In genomic region chr9:132711846-132712245, GRCh38 we compare ENCODE assay signal across 27 cellular contexts.
"Had no signal": no experiment of that assay in that cellular context is flagged by ENCODE, and none has a peak within 500 bp of the region (broad histone marks: within the 10 kb centered on the region; RNA-seq: fewer than 3 reads in every experiment).

No MANE protein-coding gene starts in this region.

- H3K36me3 ChIP-seq: stomach, suprapubic skin, thoracic aorta, thyroid gland, tibial artery, tibial nerve, transverse colon, upper lobe of left lung, upper lobe of right lung, uterus, vagina had no signal

- H3K4me3 Mint-ChIP-seq: stimulated activated effector memory CD8-positive, alpha-beta T cell treated with anti-CD3 and anti-CD28 coated beads, Interleukin-12 subunit alpha, Interleukin-12 subunit beta, amount 100 ng/mL, for 72 hours; stimulated activated memory B cell treated with anti-CD40 and anti-IgM and Interleukin-4, amounts not matched to agents 10 μg/mL and 1 μg/mL and 100 μg/mL, for 72 hours; stimulated activated naive B cell treated with anti-CD40 and anti-IgM and Interleukin-4, amounts not matched to agents 10 μg/mL and 1 μg/mL and 100 μg/mL, for 72 hours; stimulated activated naive CD8-positive, alpha-beta T cell treated with anti-CD3 and anti-CD28 coated beads, Interleukin-15, amount 100 ng/mL, for 72 hours; stimulated activated naive CD8-positive, alpha-beta T cell treated with anti-CD3 and anti-CD28 coated beads, Interleukin-15, Interleukin-2, amounts not matched to agents 100 ng/mL and 50 ng/mL, for 24 hours had no signal

- H3K4me1 ChIP-seq: stomach, suprapubic skin, testis, thyroid gland, tibial artery, tibial nerve, transverse colon, upper lobe of left lung, upper lobe of right lung, uterus, vagina had no signal

- H3K4me1 Mint-ChIP-seq: stimulated activated effector memory CD8-positive, alpha-beta T cell treated with anti-CD3 and anti-CD28 coated beads, Interleukin-12 subunit alpha, Interleukin-12 subunit beta, amount 100 ng/mL, for 72 hours; stimulated activated memory B cell treated with anti-CD40 and anti-IgM and Interleukin-4, amounts not matched to agents 10 μg/mL and 1 μg/mL and 100 μg/mL, for 72 hours; stimulated activated naive B cell treated with anti-CD40 and anti-IgM and Interleukin-4, amounts not matched to agents 10 μg/mL and 1 μg/mL and 100 μg/mL, for 72 hours; stimulated activated naive CD8-positive, alpha-beta T cell treated with anti-CD3 and anti-CD28 coated beads, Interleukin-15, amount 100 ng/mL, for 72 hours had no signal

- H3K27ac Mint-ChIP-seq: stimulated activated effector memory CD8-positive, alpha-beta T cell treated with anti-CD3 and anti-CD28 coated beads, Interleukin-12 subunit alpha, Interleukin-12 subunit beta, amount 100 ng/mL, for 72 hours; stimulated activated memory B cell treated with anti-CD40 and anti-IgM and Interleukin-4, amounts not matched to agents 10 μg/mL and 1 μg/mL and 100 μg/mL, for 72 hours; stimulated activated naive B cell treated with anti-CD40 and anti-IgM and Interleukin-4, amounts not matched to agents 10 μg/mL and 1 μg/mL and 100 μg/mL, for 72 hours; stimulated activated naive CD8-positive, alpha-beta T cell treated with anti-CD3 and anti-CD28 coated beads, Interleukin-15, amount 100 ng/mL, for 72 hours; stimulated activated naive CD8-positive, alpha-beta T cell treated with anti-CD3 and anti-CD28 coated beads, Interleukin-15, Interleukin-2, amounts not matched to agents 100 ng/mL and 50 ng/mL, for 24 hours had no signal

- ATAC-seq: stimulated activated effector memory CD8-positive, alpha-beta T cell treated with anti-CD3 and anti-CD28 coated beads, Interleukin-12 subunit alpha, Interleukin-12 subunit beta, amount 100 ng/mL, for 72 hours; stimulated activated memory B cell treated with anti-CD40 and anti-IgM and Interleukin-4, amounts not matched to agents 10 μg/mL and 1 μg/mL and 100 μg/mL, for 72 hours; stimulated activated naive B cell treated with anti-CD40 and anti-IgM and Interleukin-4, amounts not matched to agents 10 μg/mL and 1 μg/mL and 100 μg/mL, for 72 hours; stimulated activated naive CD8-positive, alpha-beta T cell treated with anti-CD3 and anti-CD28 coated beads, Interleukin-15, amount 100 ng/mL, for 72 hours; stimulated activated naive CD8-positive, alpha-beta T cell treated with anti-CD3 and anti-CD28 coated beads, Interleukin-15, Interleukin-2, amounts not matched to agents 100 U/mL and 50 U/mL, for 24 hours; upper lobe of right lung had no signal

- H3K27me3 ChIP-seq: testis, thyroid gland, upper lobe of left lung, upper lobe of right lung, uterus, vagina had no signal

- H3K36me3 Mint-ChIP-seq: stimulated activated effector memory CD8-positive, alpha-beta T cell treated with anti-CD3 and anti-CD28 coated beads, Interleukin-12 subunit alpha, Interleukin-12 subunit beta, amount 100 ng/mL, for 72 hours; stimulated activated memory B cell treated with anti-CD40 and anti-IgM and Interleukin-4, amounts not matched to agents 10 μg/mL and 1 μg/mL and 100 μg/mL, for 72 hours; stimulated activated naive B cell treated with anti-CD40 and anti-IgM and Interleukin-4, amounts not matched to agents 10 μg/mL and 1 μg/mL and 100 μg/mL, for 72 hours had no signal

- H3K9me3 ChIP-seq: stomach, suprapubic skin, testis, thoracic aorta, thyroid gland, tibial artery, tibial nerve, transverse colon, upper lobe of left lung, upper lobe of right lung, uterus, vagina had no signal

- H3K9me3 Mint-ChIP-seq: stimulated activated effector memory CD8-positive, alpha-beta T cell treated with anti-CD3 and anti-CD28 coated beads, Interleukin-12 subunit alpha, Interleukin-12 subunit beta, amount 100 ng/mL, for 72 hours; stimulated activated memory B cell treated with anti-CD40 and anti-IgM and Interleukin-4, amounts not matched to agents 10 μg/mL and 1 μg/mL and 100 μg/mL, for 72 hours; stimulated activated naive B cell treated with anti-CD40 and anti-IgM and Interleukin-4, amounts not matched to agents 10 μg/mL and 1 μg/mL and 100 μg/mL, for 72 hours; stimulated activated naive CD8-positive, alpha-beta T cell treated with anti-CD3 and anti-CD28 coated beads, Interleukin-15, amount 100 ng/mL, for 72 hours; stimulated activated naive CD8-positive, alpha-beta T cell treated with anti-CD3 and anti-CD28 coated beads, Interleukin-15, Interleukin-2, amounts not matched to agents 100 ng/mL and 50 ng/mL, for 24 hours had no signal

- H3K4me3 ChIP-seq: stomach, suprapubic skin, testis, thoracic aorta, thyroid gland, tibial artery, tibial nerve, transverse colon, upper lobe of left lung, upper lobe of right lung, uterus, vagina had no signal

- DNase-seq: stimulated activated CD4-positive, alpha-beta T cell treated with anti-CD3 and anti-CD28 coated beads, Interleukin-2, amount 100 ng/mL, for 24 hours; stimulated activated CD4-positive, alpha-beta T cell treated with anti-CD3 and anti-CD28 coated beads, Interleukin-2, amount 100 ng/mL, for 48 hours; stimulated activated CD4-positive, alpha-beta T cell treated with anti-CD3 and anti-CD28 coated beads, Interleukin-4, amount 100 ng/mL, for 1 hour; stimulated activated CD4-positive, alpha-beta T cell treated with anti-CD3 and anti-CD28 coated beads, Interleukin-4, amount 100 ng/mL, for 24 hours; stimulated activated CD4-positive, alpha-beta T cell treated with anti-CD3 and anti-CD28 coated beads, Interleukin-4, amount 100 ng/mL, for 4 hours; stimulated activated CD8-positive, alpha-beta memory T cell treated with anti-CD3 and anti-CD28 coated beads, Interleukin-4, amount 100 ng/mL, for 48 hours; stimulated activated naive B cell treated with anti-CD40 and anti-IgM and Interleukin-4, amounts not matched to agents 10 μg/mL and 1 μg/mL and 100 μg/mL, for 72 hours; stimulated activated naive CD4-positive, alpha-beta T cell; stimulated activated naive CD4-positive, alpha-beta T cell treated with Interleukin-2 at 50 U/mL for 16 hours; stimulated activated naive CD8-positive, alpha-beta T cell treated with anti-CD3 and anti-CD28 coated beads, Interleukin-15, amount 100 ng/mL, for 72 hours; stimulated activated naive CD8-positive, alpha-beta T cell treated with anti-CD3 and anti-CD28 coated beads, Interleukin-15, Interleukin-2, amounts not matched to agents 100 U/mL and 50 U/mL, for 24 hours; stomach; substantia nigra; testis; thyroid gland; tibial artery; transverse colon; upper lobe of left lung; uterus had no signal

- H3K27ac ChIP-seq: stomach, suprapubic skin, testis, thoracic aorta, thyroid gland, tibial artery, tibial nerve, transverse colon, upper lobe of left lung, upper lobe of right lung, uterus, vagina had no signal
